ENCODE assay signal across 16 cellular contexts in the genomic region with DNA sequence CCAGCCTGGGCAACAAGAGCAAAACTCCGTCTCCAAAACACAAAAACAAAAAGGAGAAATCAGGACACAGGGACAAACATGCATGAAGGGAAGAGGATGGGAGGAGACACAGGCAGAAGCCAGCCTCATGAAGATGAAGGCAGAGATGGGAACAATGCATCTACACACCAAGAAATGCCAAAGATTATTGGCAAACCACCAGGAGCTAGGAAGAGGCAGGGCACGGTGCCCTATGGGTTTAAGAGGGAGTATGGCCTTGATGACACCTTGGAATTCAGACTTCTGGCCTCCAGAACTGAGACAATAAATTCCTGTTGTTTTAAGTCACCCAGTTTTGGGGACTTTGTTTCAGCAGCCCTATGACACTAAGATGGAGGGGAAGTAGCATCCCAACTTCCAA. TPM values are rescaled to one million over a fixed set of nuclear protein-coding genes. Genes with fewer than 3 reads are reported as not detected.
"Had no signal": no experiment of that assay in that cellular context is flagged by ENCODE, and none has a peak within 500 bp of the region (broad histone marks: within the 10 kb centered on the region; RNA-seq: fewer than 3 reads in every experiment).

No MANE protein-coding gene starts in this region.

- H3K4me3 Mint-ChIP-seq: activated T-cell treated with anti-CD3 and anti-CD28 coated beads, Interleukin-2, amount 50 U/mL, for 4 hours; brain; dendritic cell treated with granulocyte-macrophage colony-stimulating factor and Interleukin-4, amounts not matched to agents 40 ng/mL and 50 ng/mL, for 4 days; memory B cell; nephron progenitor cell had no signal

- H3K4me3 ChIP-seq: left lung had no signal

- H3K27ac Mint-ChIP-seq: dendritic cell treated with granulocyte-macrophage colony-stimulating factor and Interleukin-4, amounts not matched to agents 40 ng/mL and 50 ng/mL, for 4 days; memory B cell; nephron progenitor cell had no signal

- H3K36me3 Mint-ChIP-seq: brain had no signal

- DNase-seq: activated naive CD4-positive, alpha-beta T cell; activated T-cell treated with anti-CD3 and anti-CD28 coated beads, Interleukin-2, amount 50 U/mL, for 4 hours; amniotic stem cell; cerebellar nuclear complex; erythroblast; left lung; nephron progenitor cell; stimulated activated CD4-positive, alpha-beta T cell treated with anti-CD3 and anti-CD28 coated beads, Interleukin-15, amount 100 ng/mL, for 24 hours; stimulated activated CD4-positive, alpha-beta T cell treated with anti-CD3 and anti-CD28 coated beads, Interleukin-4, amount 100 ng/mL, for 24 hours had no signal

- H3K9me3 ChIP-seq: left lung had no signal

- H3K36me3 ChIP-seq: left lung had no signal

- H3K27ac ChIP-seq: left lung had no signal

- H3K27me3 ChIP-seq: left lung had no signal

- H3K9me3 Mint-ChIP-seq: activated T-cell treated with anti-CD3 and anti-CD28 coated beads, Interleukin-2, amount 50 U/mL, for 4 hours; dendritic cell treated with granulocyte-macrophage colony-stimulating factor and Interleukin-4, amounts not matched to agents 40 ng/mL and 50 ng/mL, for 4 days had no signal

- ATAC-seq: activated T-cell treated with anti-CD3 and anti-CD28 coated beads, Interleukin-2, amount 50 U/mL, for 4 hours; left lung; SK-N-SH treated with all-trans-retinoic acid at 6 μM for 48 hours had no signal

RNA-seq across cellular contexts. Expression of a gene that starts 5.2 kb away (rescaled TPM):
- total RNA-seq: osteocyte, skeletal muscle tissue had no signal
- polyA plus RNA-seq: keratinocyte had no signal

RNA-seq across cellular contexts. Expression of a gene that starts 13.0 kb away (rescaled TPM):
- total RNA-seq: osteocyte had no signal
- polyA plus RNA-seq: keratinocyte had no signal

RNA-seq across cellular contexts. Expression of a gene that starts 24.4 kb away (rescaled TPM):
- total RNA-seq: left lung, osteocyte, skeletal muscle tissue had no signal
- polyA plus RNA-seq: keratinocyte had no signal

RNA-seq across cellular contexts. Expression of a gene that starts 39.9 kb away (rescaled TPM):
- total RNA-seq: activated T-cell treated with anti-CD3 and anti-CD28 coated beads, Interleukin-2, amount 50 U/mL, for 4 hours; left lung; osteocyte; skeletal muscle tissue had no signal
- polyA plus RNA-seq: keratinocyte had no signal
